Comparison of ENCODE assay signal across 8 cellular contexts in genomic region chr11:14308114-14308896, GRCh38. TPM values are rescaled to one million over a fixed set of nuclear protein-coding genes. Genes with fewer than 3 reads are reported as not detected.
DNase-seq lines count a peak whose midpoint lies in the region; ATAC-seq, FAIRE-seq and TF ChIP-seq lines count a peak whose summit lies in the region.

No MANE protein-coding gene starts in this region.

- H3K27me3 ChIP-seq in endothelial cell of umbilical vein (ENCODE audit: control insufficient read depth in 2 of 2, insufficient read depth in 2 of 2, low read length in 2 of 2) (no peaks in the 10 kb centered on the region), neural progenitor cell (no peaks in the 10 kb centered on the region)

- H3K4me2 ChIP-seq in OCI-LY7 (ENCODE audit: low read length) (no peak overlapping the region), endothelial cell of umbilical vein (ENCODE audit: insufficient read depth, low read length) (peak overlapping the region; percentile 28), neural progenitor cell (peak overlapping the region; percentile 46)

- H3K4me3 Mint-ChIP-seq in neural progenitor cell = no peak overlapping the region

- H3K79me2 ChIP-seq in OCI-LY7 (ENCODE audit: insufficient read depth, low read depth, low read length) = no peaks in the 10 kb centered on the region
- peaks cover 91% of the 10 kb centered on the region for H3K79me2 ChIP-seq in endothelial cell of umbilical vein (ENCODE audit: control insufficient read depth, insufficient read depth, low read length)
- H3K79me2 ChIP-seq in neural progenitor cell (ENCODE audit: low read depth) = peaks cover 99% of the 10 kb centered on the region

- H3K27ac Mint-ChIP-seq in neural progenitor cell = no peak overlapping the region

- ATAC-seq in GM18517 (IDR thresholded peaks at IDR 0.05; ENCODE audit: unreplicated experiment) (peak; percentile 40), HG03354 (IDR thresholded peaks at IDR 0.05; ENCODE audit: poor library complexity, severe bottlenecking, unreplicated experiment) (peak; percentile 60)

- no peaks in the 10 kb centered on the region for H3F3A ChIP-seq in neural progenitor cell (ENCODE audit: low read depth)

- no peak overlapping the region for H2AFZ ChIP-seq in OCI-LY7 (ENCODE audit: low read length)
- no peak overlapping the region for H2AFZ ChIP-seq in endothelial cell of umbilical vein (ENCODE audit: low read depth, low read length)
- no peak overlapping the region for H2AFZ ChIP-seq in neural progenitor cell (replicated peaks)

- H3K4me1 ChIP-seq in OCI-LY7 (ENCODE audit: insufficient read depth, low read length, poor library complexity, severe bottlenecking) = no peaks in the 10 kb centered on the region
- H3K4me1 ChIP-seq in endothelial cell of umbilical vein (ENCODE audit: control insufficient read depth, extremely low read depth, insufficient read depth, low read length) = peaks cover 4% of the 10 kb centered on the region
- peaks cover 28% of the 10 kb centered on the region for H3K4me1 ChIP-seq in neural progenitor cell

- H3K36me3 ChIP-seq in OCI-LY7 (ENCODE audit: insufficient read depth, low read length) (no peaks in the 10 kb centered on the region), endothelial cell of umbilical vein (ENCODE audit: control insufficient read depth in 2 of 2, extremely low read depth in 1 of 2, insufficient read depth in 2 of 2, low read length in 2 of 2) (no peaks in the 10 kb centered on the region), neural progenitor cell (no peaks in the 10 kb centered on the region)

- intact Hi-C loops in OCI-LY7 (cut with micrococcal nuclease; ENCODE audit: unreplicated experiment) (no loop called here), endothelial cell of umbilical vein (cut with micrococcal nuclease) (no loop called here)

- peak; percentile 77 for TF ChIP-seq CTCF in OCI-LY7 (conservative IDR thresholded peaks at IDR 0.05; ENCODE audit: low read length)
- peak; percentile 42 to 62 for TF ChIP-seq CTCF in endothelial cell of umbilical vein (IDR thresholded peaks at IDR 0.05; ENCODE audit: extremely low read depth in 1 of 2, insufficient read depth in 1 of 2, low read depth in 1 of 2, low read length in 2 of 2)
- peak; percentile 72 for TF ChIP-seq CTCF in neural progenitor cell (IDR thresholded peaks at IDR 0.05)

- no peaks in the 10 kb centered on the region for H3K9me2 ChIP-seq in OCI-LY7 (ENCODE audit: insufficient read depth, low read length)

- H3K27ac ChIP-seq in OCI-LY7 (ENCODE audit: low read depth, low read length, poor library complexity, severe bottlenecking) (no peak overlapping the region), endothelial cell of umbilical vein (ENCODE audit: insufficient read depth, low read depth, low read length) (no peak overlapping the region), neural progenitor cell (no peak overlapping the region)

- no peaks in the 10 kb centered on the region for H3K4me1 Mint-ChIP-seq in neural progenitor cell

- peaks cover 3% of the 10 kb centered on the region for H3K9me1 ChIP-seq in endothelial cell of umbilical vein (replicated peaks; ENCODE audit: control insufficient read depth, extremely low read depth, insufficient read depth, low read length)

- CTCF ChIA-PET in OCI-LY7 (lab: Charles Lee; ENCODE audit: unreplicated experiment) (interaction anchor here (1.0 kb wide), 1 partner anchor 31 kb away, joined by 5 read pairs; no protein-coding TSS in a partner anchor), endothelial cell of umbilical vein (lab: Charles Lee) (interaction anchor here (0.6 to 3.5 kb wide), 36 partner anchors 8 to 185 kb away, joined by 3 to 62 read pairs (median 4); no protein-coding TSS in a partner anchor)

- peak; percentile 75 for FAIRE-seq in endothelial cell of umbilical vein (lab: Jason Lieb, UNC)

- TF ChIP-seq POLR2A in endothelial cell of umbilical vein (IDR thresholded peaks at IDR 0.05; ENCODE audit: low read depth, low read length) = no peak

- BruUV-seq in OCI-LY7 (replicated peaks; lab: Mats Ljungman, UMichigan) = no TSS peak
- BruUV-seq in endothelial cell of umbilical vein (replicated peaks; lab: Mats Ljungman, UMichigan) = no TSS peak

- no peaks in the 10 kb centered on the region for H3K27me3 Mint-ChIP-seq in neural progenitor cell (ENCODE audit: insufficient read depth, low read depth)

- H3K9me3 ChIP-seq in OCI-LY7 (ENCODE audit: low read length) = no peaks in the 10 kb centered on the region
- H3K9me3 ChIP-seq in endothelial cell of umbilical vein (replicated peaks; ENCODE audit: control insufficient read depth, insufficient read depth, low read length) = no peaks in the 10 kb centered on the region
- no peaks in the 10 kb centered on the region for H3K9me3 ChIP-seq in neural progenitor cell (ENCODE audit: low read depth)

- POLR2A ChIA-PET in OCI-LY7 (lab: Charles Lee) (interaction anchor here (0.6 kb wide), 1 partner anchor 78 kb away, joined by 4 read pairs; no protein-coding TSS in a partner anchor), endothelial cell of umbilical vein (lab: Charles Lee) (interaction anchor here (1.0 kb wide), 1 partner anchor 50 kb away, joined by 6 read pairs; no protein-coding TSS in a partner anchor)

- DNase-seq in AML-193 (lab: John Stamatoyannopoulos, UW) (peak; percentile 33 to 50), OCI-LY7 (ENCODE audit: low spot score) (peak; percentile 39), endothelial cell of umbilical vein (ENCODE audit: low read depth, low spot score) (peak; percentile 53), neural progenitor cell (ENCODE audit: low spot score) (peak; percentile 53), COLO668 (lab: John Stamatoyannopoulos, UW; ENCODE audit: unreplicated experiment) (no peak), middle frontal gyrus (ENCODE audit: extremely low spot score, low spot score) (no peak)

- no peak overlapping the region for H3K9ac ChIP-seq in endothelial cell of umbilical vein (replicated peaks; ENCODE audit: extremely low read depth, insufficient read depth, low read length)
- H3K9ac ChIP-seq in neural progenitor cell = no peak overlapping the region

- H3K4me3 ChIP-seq in OCI-LY7 (ENCODE audit: low read depth, low read length, poor library complexity, severe bottlenecking) (no peak overlapping the region), endothelial cell of umbilical vein (replicated peaks in 1 of 3; ENCODE audit: insufficient read depth in 1 of 3, low read depth in 1 of 3, low read length in 3 of 3) (no peak overlapping the region), neural progenitor cell (no peak overlapping the region)

- no peaks in the 10 kb centered on the region for H3K9me3 Mint-ChIP-seq in neural progenitor cell

- dilution Hi-C loops in endothelial cell of umbilical vein (cut with MboI; ENCODE audit: extremely low pct_ligation_motif_present, low sequenced_read_pairs) = no loop called here

- H4K20me1 ChIP-seq in OCI-LY7 (ENCODE audit: insufficient read depth, low read length) = no peaks in the 10 kb centered on the region
- peaks cover 3% of the 10 kb centered on the region for H4K20me1 ChIP-seq in endothelial cell of umbilical vein (replicated peaks; ENCODE audit: control insufficient read depth, extremely low read depth, insufficient read depth, low read length)
- H4K20me1 ChIP-seq in neural progenitor cell (ENCODE audit: low read depth) = peaks cover 48% of the 10 kb centered on the region

- H3K36me3 Mint-ChIP-seq in neural progenitor cell = no peaks in the 10 kb centered on the region

TF ChIP-seq in endothelial cell of umbilical vein, 7 proteins besides CTCF, POLR2A, EP300 and RAD21:
- TF ChIP-seq MAX (IDR thresholded peaks at IDR 0.05; ENCODE audit: insufficient read depth, insufficient read length) (no peak), POLR2AphosphoS5 (IDR thresholded peaks at IDR 0.05; ENCODE audit: insufficient read depth, low read depth, low read length) (no peak), EZH2 (IDR thresholded peaks at IDR 0.05; ENCODE audit: borderline replicate concordance, low read depth, low read length, severe bottlenecking) (no peak), MYC (IDR thresholded peaks at IDR 0.05; ENCODE audit: low read depth, low read length) (no peak), JUN (IDR thresholded peaks at IDR 0.05; ENCODE audit: borderline replicate concordance, insufficient read depth, insufficient read length, low read depth) (no peak), FOS (IDR thresholded peaks at IDR 0.05; ENCODE audit: borderline replicate concordance, insufficient read depth, low read length) (no peak), GATA2 (IDR thresholded peaks at IDR 0.05; ENCODE audit: insufficient read depth, insufficient read length, low read depth, low read length) (no peak)

RNA-seq across cellular contexts. Expression of gene RRAS2, which starts 50.7 kb away (rescaled TPM):
- 0.60 TPM in 1 of 2 replicates, not detected in the other for total RNA-seq in OCI-LY7 (2014; rRNA removed; shearing (Covaris generic))
- total RNA-seq in OCI-LY7 (2022) (not detected in 2 replicates), endothelial cell of umbilical vein (80.5 and 84.4 TPM in 2 replicates), neural progenitor cell (ENCODE audit: low replicate concordance) (87.4 and 129 TPM in 2 replicates)
- polyA plus RNA-seq in endothelial cell of umbilical vein = 26.6 and 30.1 TPM in 2 replicates
- 36.3 and 39.5 TPM in 2 replicates for polyA plus RNA-seq in endothelial cell of umbilical vein (2011; cell fraction: cytosol; rRNA removed)
- 17.3 and 23.7 TPM in 2 replicates for polyA plus RNA-seq in endothelial cell of umbilical vein (2011; cell fraction: nucleus; rRNA removed)
- polyA plus RNA-seq in endothelial cell of umbilical vein (2012) = 83.6 and 104 TPM in 2 replicates
- 20.3 and 22.2 TPM in 2 replicates for polyA minus RNA-seq in endothelial cell of umbilical vein
- polyA minus RNA-seq in endothelial cell of umbilical vein (2011; cell fraction: cytosol; rRNA and poly(A)+ RNA removed) = 23.4 TPM
- 25.1 and 26.7 TPM in 2 replicates for polyA minus RNA-seq in endothelial cell of umbilical vein (2011; cell fraction: nucleus; rRNA and poly(A)+ RNA removed)

Comparison
In these comparisons a context has a peak if more than half of its experiments do, and no peak if none do; other contexts are left out.
1. DNase-seq: peak in AML-193 (2 of 2), OCI-LY7 (single experiment), endothelial cell of umbilical vein (single experiment) and neural progenitor cell (single experiment); none in COLO668 (single experiment) and middle frontal gyrus (single experiment).
2. RNA of gene RRAS2, which starts 50.7 kb away (total RNA-seq): 87.4 to 129 TPM in neural progenitor cell and 80.5 to 84.4 TPM in endothelial cell of umbilical vein; 0.60 TPM in OCI-LY7; every median in the first group is over 10 times any median in the second.
3. Peak in every context shown above with its lines, with median percentiles within 50 percentile points of each other: CTCF ChIP-seq.